ENCODE assay signal across 8 cellular contexts in the genomic region with DNA sequence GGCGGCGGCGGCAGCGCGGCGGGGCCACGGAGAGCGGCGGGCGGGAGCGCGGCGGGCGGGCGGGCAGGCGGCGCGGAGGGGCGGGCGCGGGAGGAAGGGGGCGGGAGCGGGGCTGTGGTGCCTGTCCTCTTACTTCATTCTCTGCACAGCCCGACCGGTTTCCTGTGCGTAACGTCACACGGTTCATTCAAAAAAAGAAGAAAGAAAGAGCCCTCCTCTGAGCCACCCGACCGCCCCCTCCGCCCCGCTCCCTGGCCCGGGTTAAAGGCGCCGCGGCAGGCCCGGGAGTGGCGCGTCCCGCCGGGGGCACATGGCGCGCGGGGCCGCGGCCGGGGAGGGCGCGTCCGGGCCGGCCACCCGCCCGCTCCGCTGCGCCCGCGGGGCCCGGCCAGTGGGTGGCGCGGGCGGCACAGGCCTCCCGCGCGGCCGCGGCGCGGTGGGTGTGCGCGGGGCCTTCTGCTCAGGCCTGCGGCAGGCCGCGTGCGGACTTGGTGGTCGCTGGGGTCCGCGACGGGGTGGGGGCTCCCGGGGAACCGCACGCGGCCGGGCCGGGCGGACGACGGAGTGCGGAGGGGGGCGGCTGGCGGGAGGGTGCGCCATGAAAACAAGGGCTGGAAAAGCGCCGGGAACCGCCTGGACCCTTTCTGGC. TPM values are rescaled to one million over a fixed set of nuclear protein-coding genes. Genes with fewer than 3 reads are reported as not detected.
A peak's percentile ranks its signal among the peaks of the same experiment; 100 is the strongest.
DNase-seq lines count a peak whose midpoint lies in the region; ATAC-seq, FAIRE-seq and TF ChIP-seq lines count a peak whose summit lies in the region.

No MANE protein-coding gene starts in this region.

- H3K4me3 ChIP-seq in OCI-LY7 (ENCODE audit: low read depth, low read length, poor library complexity, severe bottlenecking) (peak overlapping the region; percentile 72), esophagus (ENCODE audit: low read depth in 1 of 2, low read length in 2 of 2) (peak overlapping the region; percentile 61 to 76), muscle layer of duodenum (ENCODE audit: low read depth in 1 of 2, low read length in 2 of 2) (peak overlapping the region; percentile 40 to 83)

- FAIRE-seq in HTR-8/SVneo (lab: Jason Lieb, UNC): no peak

- H3K9me3 ChIP-seq in OCI-LY7 (ENCODE audit: low read length): no peaks in the 10 kb centered on the region
- no peaks in the 10 kb centered on the region for H3K9me3 ChIP-seq in esophagus (ENCODE audit: control insufficient read depth in 2 of 2, insufficient read depth in 1 of 2, low read depth in 1 of 2, low read length in 1 of 2)
- H3K9me3 ChIP-seq in muscle layer of duodenum (ENCODE audit: control insufficient read depth in 1 of 2, low read length in 2 of 2): no peaks in the 10 kb centered on the region

- H2AFZ ChIP-seq in OCI-LY7 (ENCODE audit: low read length): peak overlapping the region; percentile 31; the same call in 1 of the 2 replicates

- no peaks in the 10 kb centered on the region for H3K9me2 ChIP-seq in OCI-LY7 (ENCODE audit: insufficient read depth, low read length)

- CTCF ChIA-PET in OCI-LY7 (lab: Charles Lee; ENCODE audit: unreplicated experiment): no interaction called here

- in situ Hi-C loops in Caki2 (cut with HindIII; ENCODE audit: low pct_unique_long_range_greater_than_20kb, low sequenced_read_pairs): no loop called here

- no TSS peak for BruUV-seq in OCI-LY7 (replicated peaks; lab: Mats Ljungman, UMichigan)

- H3K4me2 ChIP-seq in OCI-LY7 (ENCODE audit: low read length): peak overlapping the region; percentile 67; the same call in 1 of the 2 replicates

- intact Hi-C loops in OCI-LY7 (cut with micrococcal nuclease; ENCODE audit: unreplicated experiment): loop anchor here (5.0 kb wide), 1 partner anchor 203 kb away; no protein-coding TSS in a partner anchor

- peak; percentile 79 for DNase-seq in Caki2 (ENCODE audit: low read depth)
- peak; percentile 41 for DNase-seq in HTR-8/SVneo (ENCODE audit: insufficient read length, low spot score)
- peak; percentile 77 for DNase-seq in OCI-LY7 (ENCODE audit: low spot score)
- DNase-seq in activated T-cell treated with anti-CD3 and anti-CD28 coated beads for 48 hours (ENCODE audit: low read depth): peak; percentile 77
- DNase-seq in stimulated activated CD8-positive, alpha-beta memory T cell treated with anti-CD3 and anti-CD28 coated beads, Interleukin-7, amount 100 ng/mL, for 4 hours (ENCODE audit: low read depth in 2 of 2): peak; percentile 80 to 86

- H3K36me3 ChIP-seq in OCI-LY7 (ENCODE audit: insufficient read depth, low read length) (no peaks in the 10 kb centered on the region), esophagus (ENCODE audit: control insufficient read depth in 2 of 2, insufficient read depth in 2 of 2, low read length in 1 of 2) (no peaks in the 10 kb centered on the region), muscle layer of duodenum (ENCODE audit: control insufficient read depth in 1 of 2, insufficient read depth in 2 of 2, low read length in 2 of 2) (no peaks in the 10 kb centered on the region)

- H3K27me3 ChIP-seq in esophagus (ENCODE audit: control insufficient read depth in 1 of 2, insufficient read depth in 2 of 2, low read length in 2 of 2): no peaks in the 10 kb centered on the region
- H3K27me3 ChIP-seq in muscle layer of duodenum (ENCODE audit: low read depth, low read length): no peaks in the 10 kb centered on the region

- peaks cover 17% of the 10 kb centered on the region for H3K4me1 ChIP-seq in OCI-LY7 (ENCODE audit: insufficient read depth, low read length, poor library complexity, severe bottlenecking)
- no peaks in the 10 kb centered on the region for H3K4me1 ChIP-seq in esophagus (ENCODE audit: control insufficient read depth in 2 of 2, insufficient read depth in 2 of 2, low read length in 1 of 2)
- H3K4me1 ChIP-seq in muscle layer of duodenum (ENCODE audit: control insufficient read depth in 1 of 2, insufficient read depth in 2 of 2, low read length in 2 of 2): peaks cover 7 to 38% of the 10 kb centered on the region in 2 donors

- POLR2A ChIA-PET in OCI-LY7 (lab: Charles Lee): interaction anchor here (0.6 kb wide), 1 partner anchor 998 kb away, joined by 3 read pairs; no protein-coding TSS in a partner anchor

- WGBS in esophagus, 2 donors: 0 to 1% methylated on average over 45 to 93 of the region's 94 CpGs

- peak; percentile 42 for ATAC-seq in GM21367 (IDR thresholded peaks at IDR 0.05; ENCODE audit: unreplicated experiment)

- no peak for TF ChIP-seq CTCF in OCI-LY7 (conservative IDR thresholded peaks at IDR 0.05; ENCODE audit: low read length)

- H3K79me2 ChIP-seq in OCI-LY7 (ENCODE audit: insufficient read depth, low read depth, low read length): no peaks in the 10 kb centered on the region

- no peak overlapping the region for H3K27ac ChIP-seq in OCI-LY7 (ENCODE audit: low read depth, low read length, poor library complexity, severe bottlenecking)
- H3K27ac ChIP-seq in esophagus (ENCODE audit: low read depth in 2 of 2, low read length in 1 of 2): peak overlapping the region; percentile 85 to 86
- H3K27ac ChIP-seq in muscle layer of duodenum (ENCODE audit: low read length): peak overlapping the region; percentile 33

- no peaks in the 10 kb centered on the region for H4K20me1 ChIP-seq in OCI-LY7 (ENCODE audit: insufficient read depth, low read length)

RNA-seq across cellular contexts. Expression of a gene that starts 0.6 kb away (rescaled TPM):
- 5.1 and 9.1 TPM in 2 replicates for total RNA-seq in Caki2 (2014; rRNA removed; shearing (Covaris generic); ENCODE audit: low replicate concordance)
- total RNA-seq in OCI-LY7 (2014; rRNA removed; shearing (Covaris generic)): 1.4 and 1.9 TPM in 2 replicates
- total RNA-seq in OCI-LY7 (2022): 2.5 and 3.0 TPM in 2 replicates
- 1 to 10 TPM; 1.3 to 1.9 TPM for polyA plus RNA-seq in esophagus

RNA-seq across cellular contexts. Expression of a gene that starts 46.8 kb away (rescaled TPM):
- total RNA-seq in Caki2 (2014; rRNA removed; shearing (Covaris generic); ENCODE audit: low replicate concordance): 13.0 and 35.6 TPM in 2 replicates
- total RNA-seq in OCI-LY7 (2014; rRNA removed; shearing (Covaris generic)): 6.5 and 7.1 TPM in 2 replicates
- 13.4 and 14.6 TPM in 2 replicates for total RNA-seq in OCI-LY7 (2022)
- polyA plus RNA-seq in esophagus: 10 to 100 TPM in 1 of 2 donors, 1 to 10 TPM in 1; 9.8 to 17.9 TPM
